19 cellular contexts compared by ENCODE assay signal in the genomic region with DNA sequence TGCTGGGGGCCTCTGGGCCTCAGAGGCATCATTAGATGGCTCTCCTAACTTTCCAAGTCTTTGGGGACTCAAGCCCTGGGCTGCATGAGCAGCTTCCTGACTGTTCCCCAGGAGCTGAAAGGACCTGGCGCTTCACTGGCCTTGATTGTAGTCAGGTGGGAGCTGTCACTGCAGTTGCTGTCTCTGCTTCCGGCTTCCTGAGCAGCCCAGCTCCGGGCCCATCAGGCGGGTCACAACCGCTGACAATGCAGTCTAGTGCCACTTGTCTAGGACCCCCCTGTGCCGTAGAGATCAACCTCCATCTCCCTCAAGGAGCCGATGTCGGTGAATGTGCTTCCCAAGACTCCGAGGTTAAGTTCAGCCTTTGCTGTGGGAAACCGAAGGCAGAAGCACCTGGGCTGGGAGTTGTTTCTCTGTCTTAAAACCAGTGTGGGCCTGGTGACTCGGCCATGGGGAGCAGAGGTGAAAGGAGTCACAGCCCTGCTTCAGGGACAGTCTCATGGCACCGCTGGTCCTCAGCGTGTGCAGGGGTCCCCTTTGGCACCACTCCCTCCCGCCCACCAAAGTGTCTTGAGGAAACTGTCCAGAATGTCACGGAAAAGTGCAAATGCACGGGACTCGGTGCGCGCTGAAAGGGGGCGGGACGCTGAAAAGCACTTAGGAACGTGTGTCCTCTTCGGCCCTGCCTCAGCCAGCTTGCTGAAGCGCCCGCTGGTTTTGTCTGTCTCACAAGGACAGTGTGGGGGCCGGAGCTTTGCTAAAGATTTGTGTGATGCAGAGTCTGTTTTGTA. TPM values are rescaled to one million over a fixed set of nuclear protein-coding genes. Genes with fewer than 3 reads are reported as not detected.
A peak's percentile ranks its signal among the peaks of the same experiment; 100 is the strongest.
DNase-seq lines count a peak whose midpoint lies in the region; ATAC-seq and TF ChIP-seq lines count a peak whose summit lies in the region.
"Had no signal": no experiment of that assay in that cellular context is flagged by ENCODE, and none has a peak within 500 bp of the region (broad histone marks: within the 10 kb centered on the region; RNA-seq: fewer than 3 reads in every experiment).

No MANE protein-coding gene starts in this region.

- no peak overlapping the region for H3K9ac ChIP-seq in trophoblast cell (ENCODE audit: low read length)

- intact Hi-C loops in Right ventricle myocardium inferior (cut with DNase I) (no loop called here), left cardiac atrium (cut with DNase I) (no loop called here), left ventricle myocardium inferior (cut with micrococcal nuclease) (no loop called here), uterus (cut with DNase I; ENCODE audit: low total_unique reads) (no loop called here)

- no peak overlapping the region for H2AK5ac ChIP-seq in trophoblast cell (ENCODE audit: low read length)

- H3K23ac ChIP-seq in trophoblast cell (ENCODE audit: low read length) = no peak overlapping the region

- peaks cover 2% of the 10 kb centered on the region for H3K79me1 ChIP-seq in trophoblast cell (ENCODE audit: low read length)

- no peak overlapping the region for H2BK5ac ChIP-seq in trophoblast cell (ENCODE audit: low read depth, low read length, poor library complexity)

- H3K27ac Mint-ChIP-seq in activated naive CD8-positive, alpha-beta T cell treated with anti-CD3 and anti-CD28 coated beads for 36 hours = no peak overlapping the region
- H3K27ac Mint-ChIP-seq: CD4-positive, alpha-beta T cell had no signal

- DNase-seq in Right ventricle myocardium inferior (ENCODE audit: missing footprints) (peak; percentile 70), left cardiac atrium (no peak), left ventricle myocardium inferior (no peak), trophoblast cell (no peak), uterus (no peak), DMS53 treated with DMSO at 0.1 percent for 48 hours (lab: John Stamatoyannopoulos, UW; ENCODE audit: unreplicated experiment) (no peak)
- no peak for DNase-seq in activated naive CD8-positive, alpha-beta T cell treated with anti-CD3 and anti-CD28 coated beads for 36 hours
- DNase-seq: 8988T; BE2C; CD4-positive, alpha-beta T cell; H7; Karpas-422; MG63; NCI-H187; NCI-H2171; NCI-H446; OCI-M1 had no signal

- TF ChIP-seq CTCF in left ventricle myocardium inferior (IDR thresholded peaks at IDR 0.05; ENCODE audit: borderline replicate concordance) = no peak
- TF ChIP-seq CTCF in uterus (IDR thresholded peaks at IDR 0.05) = no peak

- H3K27me3 ChIP-seq in left ventricle myocardium inferior (ENCODE audit: low read depth) = no peaks in the 10 kb centered on the region
- H3K27me3 ChIP-seq in trophoblast cell (ENCODE audit: insufficient read depth, low read length) = no peaks in the 10 kb centered on the region
- no peaks in the 10 kb centered on the region for H3K27me3 ChIP-seq in uterus
- H3K27me3 ChIP-seq: BE2C, MG63 had no signal

- no peak overlapping the region for H4K91ac ChIP-seq in trophoblast cell (ENCODE audit: low read depth, low read length)

- no peak overlapping the region for H3K4me2 ChIP-seq in trophoblast cell (ENCODE audit: low read length)

- no peaks in the 10 kb centered on the region for H3K79me2 ChIP-seq in trophoblast cell (ENCODE audit: control insufficient read depth, insufficient read depth, low read length, poor library complexity)

- H3K4ac ChIP-seq in trophoblast cell (ENCODE audit: low read depth, low read length) = no peak overlapping the region

- H3K27me3 Mint-ChIP-seq in activated naive CD8-positive, alpha-beta T cell treated with anti-CD3 and anti-CD28 coated beads for 36 hours = peaks cover 3% of the 10 kb centered on the region

- H4K8ac ChIP-seq in trophoblast cell (ENCODE audit: low read depth, low read length) = no peak overlapping the region

- peak overlapping the region; percentile 81 for H3K27ac ChIP-seq in left ventricle myocardium inferior (replicated peaks)
- no peak overlapping the region for H3K27ac ChIP-seq in trophoblast cell (ENCODE audit: low read depth, low read length)
- H3K27ac ChIP-seq in uterus = peak overlapping the region; percentile 44 to 78

- no peak overlapping the region for H3K4me3 Mint-ChIP-seq in activated naive CD8-positive, alpha-beta T cell treated with anti-CD3 and anti-CD28 coated beads for 36 hours
- H3K4me3 Mint-ChIP-seq: CD4-positive, alpha-beta T cell had no signal

- TF ChIP-seq POLR2A in uterus (IDR thresholded peaks at IDR 0.05) = no peak

- H3K4me3 ChIP-seq in left ventricle myocardium inferior (no peak overlapping the region), trophoblast cell (ENCODE audit: low read depth, low read length) (no peak overlapping the region), uterus (no peak overlapping the region)
- H3K4me3 ChIP-seq: MG63 had no signal

- H3K4me1 Mint-ChIP-seq in activated naive CD8-positive, alpha-beta T cell treated with anti-CD3 and anti-CD28 coated beads for 36 hours = no peaks in the 10 kb centered on the region

- H3K9me3 ChIP-seq in left ventricle myocardium inferior (replicated peaks) (no peaks in the 10 kb centered on the region), trophoblast cell (ENCODE audit: insufficient read depth, low read depth, low read length) (no peaks in the 10 kb centered on the region), uterus (no peaks in the 10 kb centered on the region)
- H3K9me3 ChIP-seq: BE2C, MG63 had no signal

- WGBS in trophoblast cell (ENCODE audit: extremely low coverage, insufficient coverage, insufficient read length) = no CpG with 5 or more reads among the region's 26 CpGs

- H3K9me3 Mint-ChIP-seq in activated naive CD8-positive, alpha-beta T cell treated with anti-CD3 and anti-CD28 coated beads for 36 hours = no peaks in the 10 kb centered on the region
- H3K9me3 Mint-ChIP-seq: CD4-positive, alpha-beta T cell had no signal

- H2BK12ac ChIP-seq in trophoblast cell (ENCODE audit: low read length) = no peak overlapping the region

- peak overlapping the region; percentile 19 for H2AFZ ChIP-seq in trophoblast cell (ENCODE audit: insufficient read depth, low read length, poor library complexity)

- ATAC-seq in Right ventricle myocardium inferior (no peak), left cardiac atrium (no peak), HG03354 (IDR thresholded peaks at IDR 0.05; ENCODE audit: poor library complexity, severe bottlenecking, unreplicated experiment) (no peak)

- no peaks in the 10 kb centered on the region for H3K36me3 Mint-ChIP-seq in activated naive CD8-positive, alpha-beta T cell treated with anti-CD3 and anti-CD28 coated beads for 36 hours

- no peaks in the 10 kb centered on the region for H3K36me3 ChIP-seq in left ventricle myocardium inferior
- H3K36me3 ChIP-seq in trophoblast cell (ENCODE audit: control insufficient read depth in 1 of 2, insufficient read depth in 2 of 2, low read length in 2 of 2) = no peaks in the 10 kb centered on the region
- no peaks in the 10 kb centered on the region for H3K36me3 ChIP-seq in uterus
- H3K36me3 ChIP-seq: BE2C, MG63 had no signal

- no peak overlapping the region for H3K14ac ChIP-seq in trophoblast cell (ENCODE audit: low read length)

- H4K12ac ChIP-seq in trophoblast cell (ENCODE audit: low read depth, low read length) = no peak overlapping the region

- H3K18ac ChIP-seq in trophoblast cell (ENCODE audit: low read length) = no peak overlapping the region

- H2BK120ac ChIP-seq in trophoblast cell (ENCODE audit: insufficient read depth, low read length, poor library complexity) = no peak overlapping the region

- H3K4me1 ChIP-seq in left ventricle myocardium inferior = peaks cover 53% of the 10 kb centered on the region
- H3K4me1 ChIP-seq in trophoblast cell (ENCODE audit: control insufficient read depth in 1 of 2, insufficient read depth in 2 of 2, low read length in 2 of 2) = peaks cover 17 to 26% of the 10 kb centered on the region in 2 experiments
- no peaks in the 10 kb centered on the region for H3K4me1 ChIP-seq in uterus

RNA-seq across cellular contexts. Expression of a gene that starts 44.8 kb away (rescaled TPM):
- total RNA-seq in Right ventricle myocardium inferior (10.3 TPM), left cardiac atrium (1 to 10 TPM; 3.6 to 3.9 TPM), left ventricle myocardium inferior (7.3 TPM), uterus (10 to 100 TPM in 1 of 4 donors, 1 to 10 TPM in 2, under 1 TPM in 1; 0.48 to 24.5 (median 3.8) TPM)
- polyA plus RNA-seq in trophoblast cell (2013) = 0.18 and 0.21 TPM in 2 replicates
- total RNA-seq in activated naive CD8-positive, alpha-beta T cell treated with anti-CD3 and anti-CD28 coated beads for 36 hours = not detected
- total RNA-seq: CD4-positive, alpha-beta T cell; HT-29 had no signal
